Comparison of ENCODE assay signal across 21 cellular contexts in the genomic region with DNA sequence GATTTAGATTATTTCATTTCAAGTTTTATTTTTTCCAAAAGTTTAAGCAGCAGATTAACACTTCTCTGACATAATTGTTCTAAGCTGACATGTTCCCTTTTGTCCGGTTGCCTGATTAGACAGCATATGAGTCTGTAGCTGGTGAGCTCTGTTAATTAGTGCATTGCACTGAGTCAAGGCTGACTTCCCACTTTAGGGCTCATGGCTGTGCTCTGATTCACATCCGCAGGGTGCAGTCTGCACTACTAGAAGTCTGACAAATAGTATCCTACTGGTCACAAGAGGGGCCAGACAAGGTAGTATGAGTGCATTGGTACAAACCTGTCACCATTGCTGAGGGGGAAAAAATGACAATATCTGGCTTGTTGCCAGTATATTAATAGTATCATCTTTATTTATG.
DNase-seq lines count a peak whose midpoint lies in the region; ATAC-seq, FAIRE-seq and TF ChIP-seq lines count a peak whose summit lies in the region.
"Had no signal": no experiment of that assay in that cellular context is flagged by ENCODE, and none has a peak within 500 bp of the region (broad histone marks: within the 10 kb centered on the region; RNA-seq: fewer than 3 reads in every experiment).

No MANE protein-coding gene starts in this region.

- H3K36me3 ChIP-seq in bronchial epithelial cell (ENCODE audit: control insufficient read depth, insufficient read depth, low read length) = no peaks in the 10 kb centered on the region
- H3K36me3 ChIP-seq: lower lobe of right lung, pancreas had no signal

- no peak overlapping the region for H3K27ac Mint-ChIP-seq in activated T-helper 17 cell treated with anti-CD3 and anti-CD28 coated beads, Interleukin-2, amount 50 U/mL, for 72 hours
- H3K27ac Mint-ChIP-seq: CD8-positive, alpha-beta memory T cell had no signal

- ATAC-seq in HG02588 (IDR thresholded peaks at IDR 0.05; ENCODE audit: unreplicated experiment) = no peak
- ATAC-seq in activated T-helper 17 cell treated with anti-CD3 and anti-CD28 coated beads, Interleukin-2, amount 50 U/mL, for 72 hours (replicated peaks) = no peak
- ATAC-seq: HCT116, lower lobe of right lung, Panc1, pancreas had no signal

- no peaks in the 10 kb centered on the region for H3K36me3 Mint-ChIP-seq in activated T-helper 17 cell treated with anti-CD3 and anti-CD28 coated beads, Interleukin-2, amount 50 U/mL, for 72 hours (ENCODE audit: low read depth)
- H3K36me3 Mint-ChIP-seq: CD8-positive, alpha-beta memory T cell had no signal

- H3K4me3 Mint-ChIP-seq in activated T-helper 17 cell treated with anti-CD3 and anti-CD28 coated beads, Interleukin-2, amount 50 U/mL, for 72 hours = no peak overlapping the region
- H3K4me3 Mint-ChIP-seq: CD8-positive, alpha-beta memory T cell had no signal

- no peaks in the 10 kb centered on the region for H3K27me3 Mint-ChIP-seq in activated T-helper 17 cell treated with anti-CD3 and anti-CD28 coated beads, Interleukin-2, amount 50 U/mL, for 72 hours
- H3K27me3 Mint-ChIP-seq: CD8-positive, alpha-beta memory T cell had no signal

- no peaks in the 10 kb centered on the region for H3K4me1 Mint-ChIP-seq in activated T-helper 17 cell treated with anti-CD3 and anti-CD28 coated beads, Interleukin-2, amount 50 U/mL, for 72 hours
- H3K4me1 Mint-ChIP-seq: CD8-positive, alpha-beta memory T cell had no signal

- no peak for TF ChIP-seq CTCF in AG10803 (conservative IDR thresholded peaks at IDR 0.05; ENCODE audit: low read length)
- TF ChIP-seq CTCF in bronchial epithelial cell (IDR thresholded peaks at IDR 0.05; ENCODE audit: insufficient read depth, low read length, severe bottlenecking) = no peak

- peaks cover 14% of the 10 kb centered on the region for H3K9me3 Mint-ChIP-seq in activated T-helper 17 cell treated with anti-CD3 and anti-CD28 coated beads, Interleukin-2, amount 50 U/mL, for 72 hours

- H3K27me3 ChIP-seq in bronchial epithelial cell (ENCODE audit: control insufficient read depth, insufficient read depth, low read length) = no peaks in the 10 kb centered on the region
- H3K27me3 ChIP-seq: pancreas had no signal

- no peak for FAIRE-seq in bronchial epithelial cell (lab: Jason Lieb, UNC)
- FAIRE-seq: pancreas, small intestine, urothelium cell line had no signal

- H3K4me3 ChIP-seq in AG10803 (ENCODE audit: low read length) (no peak overlapping the region), bronchial epithelial cell (ENCODE audit: low read depth, low read length) (no peak overlapping the region)
- H3K4me3 ChIP-seq: lower lobe of right lung, pancreas had no signal

- DNase-seq in AG10803 (ENCODE audit: low read depth) (peak; percentile 7), HT1080 (ENCODE audit: low read depth) (peak; percentile 42), bronchial epithelial cell (ENCODE audit: low read depth) (peak; percentile 42), iris pigment epithelial cell (ENCODE audit: low read depth) (peak; percentile 29), NCI-H187 (lab: John Stamatoyannopoulos, UW) (no peak), GM19240 (ENCODE audit: insufficient read length, low spot score) (no peak)
- DNase-seq: activated effector memory CD4-positive, alpha-beta T cell treated with anti-CD3 and anti-CD28 coated beads, Interleukin-2, amount 50 U/mL, for 16 hours; CD8-positive, alpha-beta memory T cell; DND-41; Kasumi-1; lower lobe of right lung; NCI-H774; pancreas; small intestine; stimulated activated CD4-positive, alpha-beta T cell treated with anti-CD3 and anti-CD28 coated beads, Interleukin-4, amount 100 ng/mL, for 1 hour; T1000 had no signal

Comparison
In these comparisons a context has a peak if more than half of its experiments do, and no peak if none do; other contexts are left out.
1. DNase-seq: peak in AG10803 (single experiment), HT1080 (single experiment), bronchial epithelial cell (single experiment) and iris pigment epithelial cell (single experiment); none in NCI-H187 (0 of 2) and GM19240 (single experiment).